21 cellular contexts compared by ENCODE assay signal in the genomic region with DNA sequence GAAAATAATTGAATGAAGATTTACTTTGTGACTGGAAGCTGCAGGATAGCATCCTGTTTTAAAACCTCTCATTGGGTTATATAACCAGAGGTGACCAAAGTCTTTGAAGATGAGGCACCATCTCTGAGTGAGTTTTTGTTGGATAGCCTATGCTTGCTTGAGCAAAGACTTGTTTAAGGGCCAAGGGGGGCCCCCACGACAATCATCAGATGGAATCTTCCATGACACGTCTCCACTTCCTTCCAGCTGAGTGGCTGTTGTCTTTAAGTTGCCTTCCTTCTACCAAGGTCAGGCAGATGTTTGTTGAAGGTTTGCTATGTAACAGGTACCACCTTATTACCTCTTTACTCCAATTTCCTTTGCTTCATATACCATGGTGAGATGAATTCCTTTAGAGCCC.
DNase-seq lines count a peak whose midpoint lies in the region; ATAC-seq, FAIRE-seq and TF ChIP-seq lines count a peak whose summit lies in the region.
"Had no signal": no experiment of that assay in that cellular context is flagged by ENCODE, and none has a peak within 500 bp of the region (broad histone marks: within the 10 kb centered on the region; RNA-seq: fewer than 3 reads in every experiment).

No MANE protein-coding gene starts in this region.

- no peaks in the 10 kb centered on the region for H3K9me3 ChIP-seq in HepG2 (ENCODE audit: low read length)
- H3K9me3 ChIP-seq in right lobe of liver: no peaks in the 10 kb centered on the region
- no peaks in the 10 kb centered on the region for H3K9me3 ChIP-seq in IMR-90 (ENCODE audit: control insufficient read depth, insufficient read depth, low read length)
- H3K9me3 ChIP-seq: breast epithelium, heart right ventricle, left ventricle myocardium inferior, psoas muscle, thyroid gland had no signal

- no peaks in the 10 kb centered on the region for H3K27me3 Mint-ChIP-seq in activated CD8-positive, alpha-beta T cell treated with anti-CD3 and anti-CD28 coated beads, Interleukin-2, amount 10 ng/mL, durations not matched to agents 7 days and 5 days (ENCODE audit: low read depth)

- peaks cover 41 to 69% of the 10 kb centered on the region in 2 experiments for H3K79me1 ChIP-seq in IMR-90 (ENCODE audit: low read depth in 1 of 2, low read length in 2 of 2)

- H3K9ac ChIP-seq in HepG2 (ENCODE audit: insufficient read depth, low read depth, low read length): no peak overlapping the region
- H3K9ac ChIP-seq in IMR-90 (ENCODE audit: low read depth, low read length): no peak overlapping the region
- H3K9ac ChIP-seq: neural progenitor cell had no signal

- BruUV-seq in HepG2 (replicated peaks; lab: Mats Ljungman, UMichigan): no TSS peak
- no TSS peak for BruUV-seq in IMR-90 (replicated peaks; lab: Mats Ljungman, UMichigan)

- no peak overlapping the region for H3K27ac Mint-ChIP-seq in activated CD8-positive, alpha-beta T cell treated with anti-CD3 and anti-CD28 coated beads, Interleukin-2, amount 10 ng/mL, durations not matched to agents 7 days and 5 days
- H3K27ac Mint-ChIP-seq: immature natural killer cell, neural progenitor cell had no signal

- H4K5ac ChIP-seq in IMR-90 (ENCODE audit: low read depth, low read length): no peak overlapping the region

- ATAC-seq in HepG2 (no peak), right lobe of liver (no peak), IMR-90 (ENCODE audit: low read depth) (no peak), HG03175 (IDR thresholded peaks at IDR 0.05; ENCODE audit: unreplicated experiment) (no peak), HG02763 (IDR thresholded peaks at IDR 0.05; ENCODE audit: unreplicated experiment) (no peak)
- ATAC-seq in activated CD8-positive, alpha-beta T cell treated with anti-CD3 and anti-CD28 coated beads, Interleukin-2, amount 10 ng/mL, durations not matched to agents 7 days and 5 days: peak; percentile 49
- ATAC-seq in stimulated activated naive CD8-positive, alpha-beta T cell treated with anti-CD3 and anti-CD28 coated beads, Interleukin-15, Interleukin-2, amounts not matched to agents 100 U/mL and 50 U/mL, for 24 hours: peak; percentile 68
- ATAC-seq: heart right ventricle, psoas muscle had no signal

- H2AFZ ChIP-seq in HepG2 (ENCODE audit: low read length): no peak overlapping the region
- no peak overlapping the region for H2AFZ ChIP-seq in IMR-90 (replicated peaks; ENCODE audit: low read length, poor library complexity)
- H2AFZ ChIP-seq: neural progenitor cell had no signal

- no peak overlapping the region for H2BK20ac ChIP-seq in IMR-90 (ENCODE audit: low read depth, low read length)

- TF ChIP-seq RAD21 in HepG2 (CRISPR knock-in tag; IDR thresholded peaks at IDR 0.05) (no peak), IMR-90 (IDR thresholded peaks at IDR 0.05; ENCODE audit: low read length) (no peak)

- CTCF ChIA-PET in HepG2 (lab: Yijun Ruan, JAX; ENCODE audit: low intra/inter-chr PET ratio, low total read pairs): no interaction called here
- CTCF ChIA-PET in IMR-90 (lab: Yijun Ruan, JAX): no interaction called here
- CTCF ChIA-PET in activated CD8-positive, alpha-beta T cell treated with anti-CD3 and anti-CD28 coated beads, Interleukin-2, amount 10 ng/mL, durations not matched to agents 7 days and 5 days (lab: Charles Lee): interaction anchor here (1.3 kb wide), 1 partner anchor 57 kb away, joined by 3 read pairs; no protein-coding TSS in a partner anchor

- no peak overlapping the region for H2BK120ac ChIP-seq in IMR-90 (ENCODE audit: low read depth, low read length)

- POLR2A ChIA-PET in HepG2 (lab: Yijun Ruan, JAX): no interaction called here
- POLR2A ChIA-PET in IMR-90 (lab: Charles Lee; ENCODE audit: unreplicated experiment): no interaction called here
- POLR2A ChIA-PET in activated CD8-positive, alpha-beta T cell treated with anti-CD3 and anti-CD28 coated beads, Interleukin-2, amount 10 ng/mL, durations not matched to agents 7 days and 5 days (lab: Charles Lee): interaction anchor here (0.6 kb wide), 1 partner anchor 714 kb away, joined by 3 read pairs; no protein-coding TSS in a partner anchor

- peaks cover 13% of the 10 kb centered on the region for H3K36me3 Mint-ChIP-seq in activated CD8-positive, alpha-beta T cell treated with anti-CD3 and anti-CD28 coated beads, Interleukin-2, amount 10 ng/mL, durations not matched to agents 7 days and 5 days (ENCODE audit: low read depth)
- H3K36me3 Mint-ChIP-seq: neural progenitor cell had no signal

- dilution Hi-C loops in IMR-90 (cut with HindIII; ENCODE audit: low sequenced_read_pairs, unreplicated experiment): no loop called here

- H3K9me3 Mint-ChIP-seq in activated CD8-positive, alpha-beta T cell treated with anti-CD3 and anti-CD28 coated beads, Interleukin-2, amount 10 ng/mL, durations not matched to agents 7 days and 5 days (ENCODE audit: insufficient read depth): no peaks in the 10 kb centered on the region
- H3K9me3 Mint-ChIP-seq: immature natural killer cell, neural progenitor cell had no signal

- H3K27ac ChIP-seq in HepG2 (ENCODE audit: extremely low read length, insufficient read depth, low read length) (no peak overlapping the region), right lobe of liver (no peak overlapping the region), IMR-90 (ENCODE audit: insufficient read depth, low read length) (no peak overlapping the region)
- H3K27ac ChIP-seq: breast epithelium, heart right ventricle, left ventricle myocardium inferior, neural progenitor cell, psoas muscle, thyroid gland had no signal

- H3K4me3 ChIP-seq in HepG2 (replicated peaks in 1 of 3; ENCODE audit: insufficient read depth in 1 of 3, low read depth in 2 of 3, low read length in 3 of 3) (no peak overlapping the region), right lobe of liver (no peak overlapping the region), IMR-90 (ENCODE audit: insufficient read depth, low read depth, low read length) (no peak overlapping the region)
- H3K4me3 ChIP-seq: breast epithelium, heart right ventricle, left ventricle myocardium inferior, neural progenitor cell, psoas muscle, smooth muscle cell, thyroid gland had no signal

- H3K27me3 ChIP-seq in HepG2 (ENCODE audit: control insufficient read depth in 1 of 2, insufficient read depth in 2 of 2, low read length in 2 of 2) (no peaks in the 10 kb centered on the region), right lobe of liver (no peaks in the 10 kb centered on the region), IMR-90 (ENCODE audit: control insufficient read depth, insufficient read depth, low read length) (no peaks in the 10 kb centered on the region)
- H3K27me3 ChIP-seq: breast epithelium, heart right ventricle, neural progenitor cell, thyroid gland had no signal

- DNase-seq in HepG2 (ENCODE audit: low spot score): no peak
- DNase-seq in right lobe of liver: no peak
- no peak for DNase-seq in IMR-90
- peak; percentile 48 for DNase-seq in activated CD8-positive, alpha-beta T cell treated with anti-CD3 and anti-CD28 coated beads, Interleukin-2, amount 10 ng/mL, durations not matched to agents 7 days and 5 days
- DNase-seq in stimulated activated naive CD8-positive, alpha-beta T cell treated with anti-CD3 and anti-CD28 coated beads, Interleukin-15, Interleukin-2, amounts not matched to agents 100 U/mL and 50 U/mL, for 24 hours: peak; percentile 49
- DNase-seq in head of caudate nucleus: no peak
- DNase-seq: COR-L47, cortex of kidney, GOT3, heart right ventricle, immature natural killer cell, left ventricle myocardium inferior, NCI-H69, psoas muscle, Right ventricle myocardium superior, thyroid gland had no signal

- no peak overlapping the region for H2BK15ac ChIP-seq in IMR-90 (ENCODE audit: low read depth, low read length)

- no peak overlapping the region for H3K23ac ChIP-seq in IMR-90 (ENCODE audit: low read depth, low read length)

- no peak overlapping the region for H2BK5ac ChIP-seq in IMR-90 (ENCODE audit: low read depth, low read length, poor library complexity, severe bottlenecking)

- H3K4ac ChIP-seq in IMR-90 (ENCODE audit: low read depth, low read length): no peak overlapping the region

- no peak overlapping the region for H2AK9ac ChIP-seq in IMR-90 (replicated peaks; ENCODE audit: low read depth, low read length, poor library complexity)

- 0 out of 2 replicates have a peak overlapping the region, but pooled peaks have one; percentile 25 for H3K14ac ChIP-seq in IMR-90 (replicated peaks; ENCODE audit: low read depth, low read length)

- in situ Hi-C loops in HepG2 (cut with HindIII; ENCODE audit: extremely low pct_ligation_motif_present, low pct_unique_long_range_greater_than_20kb): no loop called here
- in situ Hi-C loops in IMR-90 (cut with MboI; ENCODE audit: low sequenced_read_pairs): no loop called here

- no peak overlapping the region for H4K8ac ChIP-seq in IMR-90 (ENCODE audit: low read depth in 2 of 2, low read length in 2 of 2)

- no peak overlapping the region for H3K56ac ChIP-seq in IMR-90 (ENCODE audit: extremely low read depth, insufficient read depth, low read length)

- no peak for TF ChIP-seq POLR2A in HepG2 (IDR thresholded peaks at IDR 0.05; ENCODE audit: insufficient read depth in 1 of 2, low read depth in 2 of 2, low read length in 2 of 2)
- no peak for TF ChIP-seq POLR2A in right lobe of liver (IDR thresholded peaks at IDR 0.05)
- no peak for TF ChIP-seq POLR2A in IMR-90 (IDR thresholded peaks at IDR 0.05; ENCODE audit: low read depth, low read length)

- no peak overlapping the region for H3K18ac ChIP-seq in IMR-90 (ENCODE audit: low read depth, low read length)

- peaks cover 13% of the 10 kb centered on the region for H3K79me2 ChIP-seq in HepG2 (ENCODE audit: insufficient read depth, low read length)

- no peak overlapping the region for H3K4me2 ChIP-seq in HepG2 (ENCODE audit: low read depth, low read length)
- no peak overlapping the region for H3K4me2 ChIP-seq in IMR-90 (ENCODE audit: low read depth, low read length)
- H3K4me2 ChIP-seq: neural progenitor cell, smooth muscle cell had no signal

- intact Hi-C loops in HepG2 (cut with micrococcal nuclease; ENCODE audit: unreplicated experiment): no loop called here
- intact Hi-C loops in right lobe of liver (cut with DNase I): no loop called here
- intact Hi-C loops in IMR-90 (cut with micrococcal nuclease): no loop called here
- intact Hi-C loops in head of caudate nucleus (cut with DNase I): no loop called here

- WGBS in HepG2 (ENCODE audit: low lambda C conversion rate): 95% methylated on average over 2 of the region's 2 CpGs
- 50% methylated on average over 2 of the region's 2 CpGs for WGBS in right lobe of liver (ENCODE audit: insufficient coverage, low coverage, low lambda C conversion rate, missing lambda C conversion rate)
- WGBS in IMR-90 (ENCODE audit: extremely low coverage in 2 of 2, insufficient read length in 1 of 2), 2 experiments: no CpG with 5 or more reads among the region's 2 CpGs

- no peak for TF ChIP-seq EP300 in HepG2 (IDR thresholded peaks at IDR 0.05; ENCODE audit: low read depth in 2 of 2, low read length in 2 of 2)
- TF ChIP-seq EP300 in HepG2 (CRISPR knock-in tag; IDR thresholded peaks at IDR 0.05; ENCODE audit: borderline replicate concordance): no peak

- TF ChIP-seq CTCF in HepG2 (CRISPR knock-in tag; IDR thresholded peaks at IDR 0.05): no peak
- no peak for TF ChIP-seq CTCF in right lobe of liver (IDR thresholded peaks at IDR 0.05)
- no peak for TF ChIP-seq CTCF in IMR-90 (conservative IDR thresholded peaks at IDR 0.05; ENCODE audit: low read depth, low read length)

- H4K20me1 ChIP-seq in HepG2 (ENCODE audit: insufficient read depth, low read length) (no peaks in the 10 kb centered on the region), IMR-90 (ENCODE audit: insufficient read depth, low read length) (peaks cover 11% of the 10 kb centered on the region; the same call in 1 of the 2 replicates)

- H2AK5ac ChIP-seq in IMR-90 (ENCODE audit: low read depth, low read length): no peak overlapping the region

- H3K9me1 ChIP-seq in IMR-90 (ENCODE audit: insufficient read depth, low read length): peaks cover 18% of the 10 kb centered on the region

- no peak overlapping the region for H3K4me3 Mint-ChIP-seq in activated CD8-positive, alpha-beta T cell treated with anti-CD3 and anti-CD28 coated beads, Interleukin-2, amount 10 ng/mL, durations not matched to agents 7 days and 5 days
- H3K4me3 Mint-ChIP-seq: immature natural killer cell, neural progenitor cell had no signal

- H4K91ac ChIP-seq in IMR-90 (ENCODE audit: insufficient read depth, low read depth, low read length): no peak overlapping the region

- H3K4me1 ChIP-seq in HepG2 (ENCODE audit: insufficient read depth, low read length): peaks cover 82% of the 10 kb centered on the region
- peaks cover 0 to 44% (median 7%) of the 10 kb centered on the region in 4 donors for H3K4me1 ChIP-seq in right lobe of liver
- H3K4me1 ChIP-seq in IMR-90 (ENCODE audit: control insufficient read depth, insufficient read depth, low read length): peaks cover 17% of the 10 kb centered on the region
- H3K4me1 ChIP-seq: breast epithelium, left ventricle myocardium inferior, psoas muscle had no signal

- H3K36me3 ChIP-seq in HepG2 (replicated peaks in 1 of 2; ENCODE audit: control insufficient read depth in 1 of 2, insufficient read depth in 2 of 2, low read length in 2 of 2) (0 out of 5 replicates have a peak, but pooled peaks cover 0 to 1% of the 10 kb centered on the region in 2 experiments), right lobe of liver (no peaks in the 10 kb centered on the region), IMR-90 (ENCODE audit: control insufficient read depth, insufficient read depth, low read length) (peaks cover 2% of the 10 kb centered on the region; the same call in 1 of the 2 replicates)
- H3K36me3 ChIP-seq: breast epithelium, heart right ventricle, left ventricle myocardium inferior, neural progenitor cell, thyroid gland had no signal

- peaks cover 38% of the 10 kb centered on the region for H3K4me1 Mint-ChIP-seq in activated CD8-positive, alpha-beta T cell treated with anti-CD3 and anti-CD28 coated beads, Interleukin-2, amount 10 ng/mL, durations not matched to agents 7 days and 5 days (ENCODE audit: low read depth)

- no peak for FAIRE-seq in HepG2 (lab: Jason Lieb, UNC)

Comparison
In these comparisons a context has a peak if more than half of its experiments do, and no peak if none do; other contexts are left out.
1. ATAC-seq: peak in activated CD8-positive, alpha-beta T cell treated with anti-CD3 and anti-CD28 coated beads, Interleukin-2, amount 10 ng/mL, durations not matched to agents 7 days and 5 days (single experiment) and stimulated activated naive CD8-positive, alpha-beta T cell treated with anti-CD3 and anti-CD28 coated beads, Interleukin-15, Interleukin-2, amounts not matched to agents 100 U/mL and 50 U/mL, for 24 hours (single experiment); none in HepG2 (single experiment), right lobe of liver (0 of 4), IMR-90 (single experiment), HG03175 (single experiment) and HG02763 (single experiment).
2. DNase-seq: peak in activated CD8-positive, alpha-beta T cell treated with anti-CD3 and anti-CD28 coated beads, Interleukin-2, amount 10 ng/mL, durations not matched to agents 7 days and 5 days (single experiment) and stimulated activated naive CD8-positive, alpha-beta T cell treated with anti-CD3 and anti-CD28 coated beads, Interleukin-15, Interleukin-2, amounts not matched to agents 100 U/mL and 50 U/mL, for 24 hours (single experiment); none in HepG2 (single experiment), right lobe of liver (0 of 3), IMR-90 (single experiment) and head of caudate nucleus (0 of 42).